ENCODE assay signal across 1 cellular context in the genomic region with DNA sequence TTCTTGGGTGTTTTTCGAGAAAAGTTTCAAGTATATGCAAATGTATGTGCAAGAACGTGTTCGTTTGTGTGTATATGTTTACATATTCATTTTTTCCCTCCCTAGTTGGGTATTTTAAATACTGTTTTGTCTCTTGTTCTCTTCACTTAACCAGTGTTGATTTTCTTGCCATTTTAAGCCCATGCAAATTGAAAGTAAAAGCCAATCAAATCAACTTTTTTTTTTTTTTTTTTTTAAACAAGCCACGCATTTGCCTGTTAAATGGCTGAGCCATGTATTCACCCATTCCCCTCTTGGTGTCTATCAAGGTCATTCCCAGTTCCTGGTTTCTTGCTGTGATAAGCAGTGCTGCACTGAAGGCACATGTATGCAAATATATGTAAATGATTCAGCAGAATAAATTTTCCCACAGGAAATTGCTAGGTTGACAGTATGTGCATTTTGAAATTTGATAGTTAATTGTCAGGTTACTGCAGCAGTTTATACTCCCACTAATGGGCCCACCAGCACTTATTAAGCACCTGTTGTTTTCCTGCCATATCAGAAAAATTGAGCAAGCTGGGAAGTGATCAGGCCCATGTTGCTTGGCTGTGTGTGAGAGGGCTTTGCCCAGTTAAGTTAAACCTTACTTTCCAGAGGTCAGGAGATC.
TF ChIP-seq lines count a peak whose summit lies in the region.

No MANE protein-coding gene starts in this region.

TF ChIP-seq in GM23338, 12 proteins besides CTCF, POLR2A, EP300 and RAD21 (continued from another document):
- TF ChIP-seq ETS1 (IDR thresholded peaks at IDR 0.05) (no peak), ZNF114 (CRISPR knock-in tag; IDR thresholded peaks at IDR 0.05) (no peak), EZH2 (IDR thresholded peaks at IDR 0.05; ENCODE audit: low read depth, unreplicated experiment) (no peak), NANOG (IDR thresholded peaks at IDR 0.05; ENCODE audit: borderline replicate concordance) (no peak)
